38 cellular contexts compared by ENCODE assay signal in genomic region chr15:65099336-65099735, GRCh38. TPM values are rescaled to one million over a fixed set of nuclear protein-coding genes. Genes with fewer than 3 reads are reported as not detected.
"Had no signal": no experiment of that assay in that cellular context is flagged by ENCODE, and none has a peak within 500 bp of the region (broad histone marks: within the 10 kb centered on the region; RNA-seq: fewer than 3 reads in every experiment).

No MANE protein-coding gene starts in this region.

- H3K4me1 Mint-ChIP-seq: activated B cell treated with CpG ODN at 0.5 μM for 24 hours; activated CD4-positive, alpha-beta T cell treated with anti-CD3 and anti-CD28 coated beads for 36 hours had no signal

- H3K27ac ChIP-seq: ascending aorta, breast epithelium, cardiac muscle cell, coronary artery, dorsolateral prefrontal cortex, esophagus muscularis mucosa, foreskin keratinocyte, gastrocnemius medialis, WERI-Rb-1 had no signal

- DNase-seq: activated B cell treated with CpG ODN at 0.5 μM for 24 hours; activated CD4-positive, alpha-beta memory T cell treated with anti-CD3 and anti-CD28 coated beads for 36 hours; activated CD4-positive, alpha-beta T cell treated with anti-CD3 and anti-CD28 coated beads for 36 hours; activated CD4-positive, alpha-beta T cell treated with anti-CD3 and anti-CD28 coated beads, Interleukin-2, amount 10 ng/mL, durations not matched to agents 24 days and 14 days; activated CD4-positive, CD25-positive, alpha-beta regulatory T cell treated with anti-CD3 and anti-CD28 coated beads, Interleukin-2, amount 50 U/mL, for 72 hours; activated CD8-positive, alpha-beta memory T cell treated with anti-CD3 and anti-CD28 coated beads, Interleukin-2, amount 10 ng/mL, durations not matched to agents 7 days and 5 days; activated CD8-positive, alpha-beta memory T cell treated with anti-CD3 and anti-CD28 coated beads, Interleukin-2, amount 50 U/mL, for 4 hours; activated CD8-positive, alpha-beta T cell treated with anti-CD3 and anti-CD28 coated beads, Interleukin-2, amount 10 ng/mL, durations not matched to agents 7 days and 5 days; activated gamma-delta T cell treated with Interleukin-2 at 50 U/mL for 16 hours; activated naive CD4-positive, alpha-beta T cell treated with anti-CD3 and anti-CD28 coated beads, Interleukin-2, amount 50 U/mL, for 16 hours; activated naive CD4-positive, alpha-beta T cell treated with Interleukin-2 at 50 U/mL for 16 hours; activated T-cell treated with anti-CD3 and anti-CD28 coated beads, Interleukin-2, amount 50 U/mL, for 1 hour; activated T-cell treated with anti-CD3 and anti-CD28 coated beads, Interleukin-2, amount 50 U/mL, for 48 hours; central memory CD4-positive, alpha-beta T cell; cerebellar nuclear complex; effector memory CD4-positive, alpha-beta T cell; erythroblast; foreskin keratinocyte; gastrocnemius medialis; glutamatergic neuron; SW 1271; T-cell; T-helper 9 cell; WERI-Rb-1 had no signal

- H3K27me3 ChIP-seq: ascending aorta, breast epithelium, dorsolateral prefrontal cortex, esophagus muscularis mucosa, foreskin keratinocyte, gastrocnemius medialis had no signal

- ATAC-seq: activated CD4-positive, alpha-beta T cell treated with anti-CD3 and anti-CD28 coated beads for 36 hours; activated CD8-positive, alpha-beta memory T cell treated with anti-CD3 and anti-CD28 coated beads, Interleukin-2, amount 10 ng/mL, durations not matched to agents 7 days and 5 days; activated CD8-positive, alpha-beta T cell treated with anti-CD3 and anti-CD28 coated beads, Interleukin-2, amount 10 ng/mL, durations not matched to agents 7 days and 5 days; foreskin keratinocyte; gastrocnemius medialis; T-cell had no signal

- H3K9me3 ChIP-seq: ascending aorta, breast epithelium, esophagus muscularis mucosa, gastrocnemius medialis had no signal

- H3K4me1 ChIP-seq: breast epithelium, foreskin keratinocyte had no signal

- H3K27me3 Mint-ChIP-seq: activated B cell treated with CpG ODN at 0.5 μM for 24 hours; activated CD4-positive, alpha-beta memory T cell treated with anti-CD3 and anti-CD28 coated beads for 36 hours; activated CD4-positive, alpha-beta T cell treated with anti-CD3 and anti-CD28 coated beads for 36 hours; activated CD4-positive, alpha-beta T cell treated with anti-CD3 and anti-CD28 coated beads, Interleukin-2, amount 10 ng/mL, durations not matched to agents 24 days and 14 days; activated CD8-positive, alpha-beta memory T cell treated with anti-CD3 and anti-CD28 coated beads, Interleukin-2, amount 10 ng/mL, durations not matched to agents 7 days and 5 days; activated naive CD8-positive, alpha-beta T cell; dendritic cell treated with granulocyte-macrophage colony-stimulating factor and Interleukin-4, amounts not matched to agents 40 ng/mL and 50 ng/mL, for 4 days; T-cell had no signal

- H3K4me3 ChIP-seq: ascending aorta, breast epithelium, cardiac muscle cell, coronary artery, dorsolateral prefrontal cortex, esophagus muscularis mucosa, gastrocnemius medialis had no signal

- H3K4me3 Mint-ChIP-seq: activated B cell treated with CpG ODN at 0.5 μM for 24 hours; activated CD4-positive, alpha-beta memory T cell treated with anti-CD3 and anti-CD28 coated beads for 36 hours; activated CD4-positive, alpha-beta T cell treated with anti-CD3 and anti-CD28 coated beads for 36 hours; activated CD4-positive, alpha-beta T cell treated with anti-CD3 and anti-CD28 coated beads, Interleukin-2, amount 10 ng/mL, durations not matched to agents 24 days and 14 days; activated CD8-positive, alpha-beta memory T cell treated with anti-CD3 and anti-CD28 coated beads, Interleukin-2, amount 10 ng/mL, durations not matched to agents 7 days and 5 days; activated CD8-positive, alpha-beta T cell treated with anti-CD3 and anti-CD28 coated beads, Interleukin-2, amount 10 ng/mL, durations not matched to agents 7 days and 5 days; activated naive CD8-positive, alpha-beta T cell; activated T-helper 1 cell treated with anti-CD3 and anti-CD28 coated beads, Interleukin-12 subunit alpha, Interleukin-12 subunit beta, Interleukin-2, Interleukin-4 antibody, amounts not matched to agents 30 ng/mL and 10 ng/mL and 1 ng/mL, durations not matched to agents 14 hours and 24 hours and 36 hours; brain; dendritic cell treated with granulocyte-macrophage colony-stimulating factor and Interleukin-4, amounts not matched to agents 40 ng/mL and 50 ng/mL, for 4 days; T-cell; T-helper 1 cell treated with Interleukin-12 subunit alpha and Interleukin-12 subunit beta and Interleukin-4 antibody, amounts not matched to agents 30 μg/mL and 1 μg/mL, for 36 hours had no signal

- H3K9me3 Mint-ChIP-seq: activated B cell treated with CpG ODN at 0.5 μM for 24 hours; activated CD4-positive, alpha-beta memory T cell treated with anti-CD3 and anti-CD28 coated beads for 36 hours; activated CD4-positive, alpha-beta T cell treated with anti-CD3 and anti-CD28 coated beads, Interleukin-2, amount 10 ng/mL, durations not matched to agents 24 days and 14 days; activated T-helper 1 cell treated with anti-CD3 and anti-CD28 coated beads, Interleukin-12 subunit alpha, Interleukin-12 subunit beta, Interleukin-2, Interleukin-4 antibody, amounts not matched to agents 30 ng/mL and 10 ng/mL and 1 ng/mL, durations not matched to agents 14 hours and 24 hours and 36 hours; activated T-helper 2 cell treated with anti-CD3 and anti-CD28 coated beads, Interferon-gamma antibody, Interleukin-2, Interleukin-4, amounts not matched to agents 10 μg/mL and 5 μg/mL and 100 μg/mL, durations not matched to agents 14 hours and 24 hours and 36 hours; brain; dendritic cell treated with granulocyte-macrophage colony-stimulating factor and Interleukin-4, amounts not matched to agents 40 ng/mL and 50 ng/mL, for 4 days; T-cell; T-helper 1 cell treated with Interleukin-12 subunit alpha and Interleukin-12 subunit beta and Interleukin-4 antibody, amounts not matched to agents 30 μg/mL and 1 μg/mL, for 36 hours had no signal

- H3K27ac Mint-ChIP-seq: activated B cell treated with CpG ODN at 0.5 μM for 24 hours; activated CD4-positive, alpha-beta memory T cell treated with anti-CD3 and anti-CD28 coated beads for 36 hours; activated CD4-positive, alpha-beta T cell treated with anti-CD3 and anti-CD28 coated beads for 36 hours; activated CD4-positive, alpha-beta T cell treated with anti-CD3 and anti-CD28 coated beads, Interleukin-2, amount 10 ng/mL, durations not matched to agents 24 days and 14 days; activated CD8-positive, alpha-beta memory T cell treated with anti-CD3 and anti-CD28 coated beads, Interleukin-2, amount 10 ng/mL, durations not matched to agents 7 days and 5 days; activated CD8-positive, alpha-beta T cell treated with anti-CD3 and anti-CD28 coated beads, Interleukin-2, amount 10 ng/mL, durations not matched to agents 7 days and 5 days; activated naive CD8-positive, alpha-beta T cell; activated T-helper 1 cell treated with anti-CD3 and anti-CD28 coated beads, Interleukin-12 subunit alpha, Interleukin-12 subunit beta, Interleukin-2, Interleukin-4 antibody, amounts not matched to agents 30 ng/mL and 10 ng/mL and 1 ng/mL, durations not matched to agents 14 hours and 24 hours and 36 hours; activated T-helper 2 cell treated with anti-CD3 and anti-CD28 coated beads, Interferon-gamma antibody, Interleukin-2, Interleukin-4, amounts not matched to agents 10 μg/mL and 5 μg/mL and 100 μg/mL, durations not matched to agents 14 hours and 24 hours and 36 hours; brain; dendritic cell treated with granulocyte-macrophage colony-stimulating factor and Interleukin-4, amounts not matched to agents 40 ng/mL and 50 ng/mL, for 4 days; T-cell; T-helper 1 cell treated with Interleukin-12 subunit alpha and Interleukin-12 subunit beta and Interleukin-4 antibody, amounts not matched to agents 30 μg/mL and 1 μg/mL, for 36 hours had no signal

RNA-seq across cellular contexts. Expression of gene KBTBD13, which starts 22.8 kb away (rescaled TPM):
- total RNA-seq: activated B cell treated with CpG ODN at 0.5 μM for 24 hours; activated CD4-positive, alpha-beta memory T cell treated with anti-CD3 and anti-CD28 coated beads for 36 hours; activated CD4-positive, alpha-beta T cell treated with anti-CD3 and anti-CD28 coated beads for 36 hours; activated CD4-positive, alpha-beta T cell treated with anti-CD3 and anti-CD28 coated beads, Interleukin-2, amount 10 ng/mL, durations not matched to agents 24 days and 14 days; activated CD8-positive, alpha-beta memory T cell treated with anti-CD3 and anti-CD28 coated beads for 36 hours; activated CD8-positive, alpha-beta memory T cell treated with anti-CD3 and anti-CD28 coated beads, Interleukin-2, amount 10 ng/mL, durations not matched to agents 7 days and 5 days; activated CD8-positive, alpha-beta T cell treated with anti-CD3 and anti-CD28 coated beads, Interleukin-2, amount 10 ng/mL, durations not matched to agents 7 days and 5 days; activated T-helper 1 cell treated with anti-CD3 and anti-CD28 coated beads, Interleukin-12 subunit alpha, Interleukin-12 subunit beta, Interleukin-2, Interleukin-4 antibody, amounts not matched to agents 30 ng/mL and 10 ng/mL and 1 ng/mL, durations not matched to agents 14 hours and 24 hours and 36 hours; activated T-helper 2 cell treated with anti-CD3 and anti-CD28 coated beads, Interferon-gamma antibody, Interleukin-2, Interleukin-4, amounts not matched to agents 10 μg/mL and 5 μg/mL and 100 μg/mL, durations not matched to agents 14 hours and 24 hours and 36 hours; foreskin keratinocyte; T-cell; T-helper 2 cell treated with Interferon-gamma antibody and Interleukin-4, amounts not matched to agents 100 ng/mL and 5 ng/mL, for 36 hours had no signal
- polyA plus RNA-seq: foreskin keratinocyte had no signal

RNA-seq across cellular contexts. Expression of gene RASL12, which starts 31.5 kb away (rescaled TPM):
- total RNA-seq: activated B cell treated with CpG ODN at 0.5 μM for 24 hours; activated CD4-positive, alpha-beta memory T cell treated with anti-CD3 and anti-CD28 coated beads for 36 hours; activated CD4-positive, alpha-beta T cell treated with anti-CD3 and anti-CD28 coated beads for 36 hours; activated CD4-positive, alpha-beta T cell treated with anti-CD3 and anti-CD28 coated beads, Interleukin-2, amount 10 ng/mL, durations not matched to agents 24 days and 14 days; activated CD8-positive, alpha-beta memory T cell treated with anti-CD3 and anti-CD28 coated beads for 36 hours; activated CD8-positive, alpha-beta memory T cell treated with anti-CD3 and anti-CD28 coated beads, Interleukin-2, amount 10 ng/mL, durations not matched to agents 7 days and 5 days; activated CD8-positive, alpha-beta T cell treated with anti-CD3 and anti-CD28 coated beads, Interleukin-2, amount 10 ng/mL, durations not matched to agents 7 days and 5 days; activated T-helper 1 cell treated with anti-CD3 and anti-CD28 coated beads, Interleukin-12 subunit alpha, Interleukin-12 subunit beta, Interleukin-2, Interleukin-4 antibody, amounts not matched to agents 30 ng/mL and 10 ng/mL and 1 ng/mL, durations not matched to agents 14 hours and 24 hours and 36 hours; activated T-helper 2 cell treated with anti-CD3 and anti-CD28 coated beads, Interferon-gamma antibody, Interleukin-2, Interleukin-4, amounts not matched to agents 10 μg/mL and 5 μg/mL and 100 μg/mL, durations not matched to agents 14 hours and 24 hours and 36 hours; foreskin keratinocyte; T-helper 2 cell treated with Interferon-gamma antibody and Interleukin-4, amounts not matched to agents 100 ng/mL and 5 ng/mL, for 36 hours had no signal
- polyA plus RNA-seq: foreskin keratinocyte had no signal

RNA-seq across cellular contexts. Expression of gene SLC51B, which starts 54.1 kb away (rescaled TPM):
- total RNA-seq: activated B cell treated with CpG ODN at 0.5 μM for 24 hours; activated CD4-positive, alpha-beta memory T cell treated with anti-CD3 and anti-CD28 coated beads for 36 hours; activated CD4-positive, alpha-beta T cell treated with anti-CD3 and anti-CD28 coated beads for 36 hours; activated CD4-positive, alpha-beta T cell treated with anti-CD3 and anti-CD28 coated beads, Interleukin-2, amount 10 ng/mL, durations not matched to agents 24 days and 14 days; activated CD8-positive, alpha-beta memory T cell treated with anti-CD3 and anti-CD28 coated beads for 36 hours; activated CD8-positive, alpha-beta memory T cell treated with anti-CD3 and anti-CD28 coated beads, Interleukin-2, amount 10 ng/mL, durations not matched to agents 7 days and 5 days; activated CD8-positive, alpha-beta T cell treated with anti-CD3 and anti-CD28 coated beads, Interleukin-2, amount 10 ng/mL, durations not matched to agents 7 days and 5 days; activated T-helper 1 cell treated with anti-CD3 and anti-CD28 coated beads, Interleukin-12 subunit alpha, Interleukin-12 subunit beta, Interleukin-2, Interleukin-4 antibody, amounts not matched to agents 30 ng/mL and 10 ng/mL and 1 ng/mL, durations not matched to agents 14 hours and 24 hours and 36 hours; activated T-helper 2 cell treated with anti-CD3 and anti-CD28 coated beads, Interferon-gamma antibody, Interleukin-2, Interleukin-4, amounts not matched to agents 10 μg/mL and 5 μg/mL and 100 μg/mL, durations not matched to agents 14 hours and 24 hours and 36 hours; ascending aorta; breast epithelium; cardiac muscle cell; dorsolateral prefrontal cortex; esophagus muscularis mucosa; foreskin keratinocyte; gastrocnemius medialis; T-cell; T-helper 2 cell treated with Interferon-gamma antibody and Interleukin-4, amounts not matched to agents 100 ng/mL and 5 ng/mL, for 36 hours had no signal
- polyA plus RNA-seq: cardiac muscle cell, foreskin keratinocyte had no signal
